In the genomic region with DNA sequence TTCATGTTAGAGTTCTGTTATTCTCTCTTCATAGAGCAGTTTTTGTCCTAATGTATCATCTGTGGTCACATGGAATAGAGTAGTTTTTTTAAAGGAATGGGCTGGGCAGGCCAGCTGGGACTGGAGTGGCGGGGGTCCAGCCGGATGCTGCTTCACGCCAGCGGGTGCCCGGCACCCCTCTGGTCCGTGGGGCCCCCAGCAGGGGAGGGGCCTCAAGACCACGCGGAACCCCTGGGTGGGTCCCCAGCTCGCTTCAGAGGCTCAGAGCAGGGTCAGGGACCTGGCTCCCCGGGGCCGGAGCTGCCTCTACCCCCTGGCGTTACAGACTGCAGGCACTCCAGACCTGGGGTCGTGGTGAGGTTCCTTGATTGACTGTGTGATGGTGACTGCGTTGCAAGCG, we compare ENCODE assay signal across 8 cellular contexts.
"Had no signal": no experiment of that assay in that cellular context is flagged by ENCODE, and none has a peak within 500 bp of the region (broad histone marks: within the 10 kb centered on the region; RNA-seq: fewer than 3 reads in every experiment).

No MANE protein-coding gene starts in this region.

- H3K27ac ChIP-seq: GM23248 had no signal

- H3K9ac ChIP-seq: GM23248 had no signal

- H3K36me3 ChIP-seq: HAP-1 had no signal

- H2AFZ ChIP-seq: GM23248 had no signal

- ATAC-seq: HCT116, K562 had no signal

- H3K4me3 ChIP-seq: GM23248, HAP-1, K562 had no signal

- DNase-seq: GM23248, GOT3, H7, HFFc6, IMR-90 had no signal

- H3K4me1 ChIP-seq: HAP-1 had no signal
